Comparison of ENCODE assay signal across 11 cellular contexts in genomic region chr4:99848576-99848975, GRCh38. TPM values are rescaled to one million over a fixed set of nuclear protein-coding genes. Genes with fewer than 3 reads are reported as not detected.
DNase-seq lines count a peak whose midpoint lies in the region; ATAC-seq and TF ChIP-seq lines count a peak whose summit lies in the region.
"Had no signal": no experiment of that assay in that cellular context is flagged by ENCODE, and none has a peak within 500 bp of the region (broad histone marks: within the 10 kb centered on the region; RNA-seq: fewer than 3 reads in every experiment).

No MANE protein-coding gene starts in this region.

- no peak overlapping the region for H3K27ac Mint-ChIP-seq in mesothelial cell of epicardium

- no peak for TF ChIP-seq CTCF in esophagus muscularis mucosa (IDR thresholded peaks at IDR 0.05)
- TF ChIP-seq CTCF in mesothelial cell of epicardium (IDR thresholded peaks at IDR 0.05; ENCODE audit: unreplicated experiment) = no peak

- peaks cover 14% of the 10 kb centered on the region for H3K4me1 Mint-ChIP-seq in mesothelial cell of epicardium

- intact Hi-C loops in esophagus muscularis mucosa (cut with DNase I) = no loop called here

- ATAC-seq in GM21526 (IDR thresholded peaks at IDR 0.05; ENCODE audit: low FRiP score, unreplicated experiment) = peak; percentile 44
- ATAC-seq in HG03342 (IDR thresholded peaks at IDR 0.05; ENCODE audit: unreplicated experiment) = peak; percentile 43
- ATAC-seq in left lobe of liver = no peak
- ATAC-seq: sciatic nerve had no signal

- no peaks in the 10 kb centered on the region for H3K27me3 ChIP-seq in esophagus muscularis mucosa
- H3K27me3 ChIP-seq: Peyer's patch had no signal

- peak; percentile 64 for DNase-seq in activated CD8-positive, alpha-beta memory T cell treated with anti-CD3 and anti-CD28 coated beads, Interleukin-2, amount 50 U/mL, for 48 hours
- no peak for DNase-seq in activated CD8-positive, alpha-beta memory T cell treated with anti-CD3 and anti-CD28 coated beads for 24 hours
- DNase-seq in esophagus muscularis mucosa (ENCODE audit: extremely low spot score) = peak; percentile 39
- no peak for DNase-seq in D341Med (ENCODE audit: low spot score)
- no peak for DNase-seq in left lobe of liver (ENCODE audit: low spot score)
- DNase-seq in mesothelial cell of epicardium (ENCODE audit: low spot score in 2 of 2, unreplicated experiment in 2 of 2) = no peak
- DNase-seq: kidney glomerular epithelial cell, Peyer's patch had no signal

- H3K36me3 ChIP-seq in esophagus muscularis mucosa = no peaks in the 10 kb centered on the region
- H3K36me3 ChIP-seq: Peyer's patch had no signal

- H3K36me3 Mint-ChIP-seq in mesothelial cell of epicardium = no peaks in the 10 kb centered on the region

- no peak overlapping the region for H3K4me3 ChIP-seq in esophagus muscularis mucosa
- H3K4me3 ChIP-seq: Peyer's patch had no signal

- WGBS in esophagus muscularis mucosa = 93% methylated on average over 4 of the region's 4 CpGs

- peaks cover 3 to 17% (median 11%) of the 10 kb centered on the region in 4 donors for H3K4me1 ChIP-seq in esophagus muscularis mucosa
- H3K4me1 ChIP-seq: Peyer's patch had no signal

- H3K27me3 Mint-ChIP-seq in mesothelial cell of epicardium (ENCODE audit: low read depth) = no peaks in the 10 kb centered on the region

- no peak for TF ChIP-seq POLR2A in esophagus muscularis mucosa (IDR thresholded peaks at IDR 0.05; ENCODE audit: low read depth)

- no peaks in the 10 kb centered on the region for H3K9me3 ChIP-seq in esophagus muscularis mucosa
- H3K9me3 ChIP-seq: Peyer's patch had no signal

- H3K4me3 Mint-ChIP-seq in mesothelial cell of epicardium = no peak overlapping the region

- H3K27ac ChIP-seq in esophagus muscularis mucosa (replicated peaks in 1 of 4) = no peak overlapping the region
- H3K27ac ChIP-seq: Peyer's patch had no signal

- no peaks in the 10 kb centered on the region for H3K9me3 Mint-ChIP-seq in mesothelial cell of epicardium

- TF ChIP-seq EP300 in esophagus muscularis mucosa (IDR thresholded peaks at IDR 0.05) = no peak

RNA-seq across cellular contexts. Expression of gene DAPP1, which starts 31.9 kb away (rescaled TPM):
- 1 to 10 TPM in 2 of 4 donors, under 1 TPM in 2; 0.86 to 2.5 (median 1.1) TPM for total RNA-seq in esophagus muscularis mucosa
- 0.78 TPM for total RNA-seq in left lobe of liver
- 2.5 to 2.9 TPM (median 2.7 TPM) in 3 replicates for total RNA-seq in mesothelial cell of epicardium

RNA-seq across cellular contexts. Expression of gene LAMTOR3, which starts 45.7 kb away (rescaled TPM):
- total RNA-seq in esophagus muscularis mucosa = 10 to 100 TPM; 22.6 to 50.3 (median 44.5) TPM
- 12.3 TPM for total RNA-seq in left lobe of liver
- 42.4 to 44.7 TPM (median 42.5 TPM) in 3 replicates for total RNA-seq in mesothelial cell of epicardium

Comparison
In these comparisons a context has a peak if more than half of its experiments do, and no peak if none do; other contexts are left out.
1. DNase-seq: peak in activated CD8-positive, alpha-beta memory T cell treated with anti-CD3 and anti-CD28 coated beads, Interleukin-2, amount 50 U/mL, for 48 hours (single experiment) and esophagus muscularis mucosa (single experiment); none in activated CD8-positive, alpha-beta memory T cell treated with anti-CD3 and anti-CD28 coated beads for 24 hours (single experiment), D341Med (single experiment), left lobe of liver (single experiment) and mesothelial cell of epicardium (0 of 2).